Comparison of ENCODE assay signal across 21 cellular contexts in the genomic region with DNA sequence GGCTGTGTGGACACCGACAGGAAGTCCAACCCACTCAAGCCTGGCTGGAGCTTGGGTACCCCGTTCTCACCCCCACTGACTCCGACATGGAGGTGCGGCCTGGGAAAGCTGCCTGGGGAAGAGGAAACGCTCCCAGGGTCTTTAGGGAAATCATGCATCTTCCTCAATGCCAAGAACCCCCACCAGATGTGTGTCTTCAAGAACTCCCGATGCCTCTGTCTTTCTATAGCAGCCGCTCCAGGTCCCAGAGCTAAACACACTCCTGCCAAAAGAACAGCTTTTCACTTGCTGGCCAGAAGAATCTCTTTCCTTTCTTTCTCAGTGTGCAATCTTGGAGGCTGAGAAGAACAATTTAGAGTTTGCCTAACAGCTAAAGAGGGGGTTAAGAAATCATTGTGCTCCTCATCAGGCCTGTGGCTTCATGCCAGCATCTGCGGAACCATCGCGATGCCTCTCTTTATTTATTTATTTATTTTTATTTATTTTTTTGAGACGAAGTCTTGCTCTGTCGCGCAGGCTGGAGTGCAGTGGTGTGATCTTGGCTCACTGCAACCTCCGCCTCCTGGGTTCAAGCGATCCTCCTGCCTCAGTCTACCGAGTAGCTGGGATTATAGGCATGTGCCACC. TPM values are rescaled to one million over a fixed set of nuclear protein-coding genes. Genes with fewer than 3 reads are reported as not detected.
DNase-seq lines count a peak whose midpoint lies in the region; ATAC-seq, FAIRE-seq and TF ChIP-seq lines count a peak whose summit lies in the region.
"Had no signal": no experiment of that assay in that cellular context is flagged by ENCODE, and none has a peak within 500 bp of the region (broad histone marks: within the 10 kb centered on the region; RNA-seq: fewer than 3 reads in every experiment).

No MANE protein-coding gene starts in this region.

- no peak for TF ChIP-seq EP300 in upper lobe of left lung (IDR thresholded peaks at IDR 0.05)

- H3K14ac ChIP-seq in trophoblast cell (ENCODE audit: low read length), result no peak overlapping the region

- no CpG with 5 or more reads among the region's 16 CpGs for WGBS in trophoblast cell (ENCODE audit: extremely low coverage, insufficient coverage, insufficient read length)
- WGBS in upper lobe of left lung, 2 donors, result 77 to 78% methylated on average over 16 of the region's 16 CpGs

- H3K4me1 ChIP-seq in colonic mucosa, result no peaks in the 10 kb centered on the region
- peaks cover 0 to 48% of the 10 kb centered on the region in 2 donors for H3K4me1 ChIP-seq in right atrium auricular region
- peaks cover 23 to 30% of the 10 kb centered on the region in 2 experiments for H3K4me1 ChIP-seq in trophoblast cell (ENCODE audit: control insufficient read depth in 1 of 2, insufficient read depth in 2 of 2, low read length in 2 of 2)
- peaks cover 32 to 47% (median 38%) of the 10 kb centered on the region in 4 donors for H3K4me1 ChIP-seq in upper lobe of left lung

- peak overlapping the region in 1 of 2 donors; percentile 41 for H3K9ac ChIP-seq in colonic mucosa (ENCODE audit: low read depth in 2 of 2, low read length in 2 of 2)
- H3K9ac ChIP-seq in trophoblast cell (ENCODE audit: low read length), result no peak overlapping the region

- H3K36me3 ChIP-seq in colonic mucosa (no peaks in the 10 kb centered on the region), right atrium auricular region (peaks cover 4% of the 10 kb centered on the region), trophoblast cell (ENCODE audit: control insufficient read depth in 1 of 2, insufficient read depth in 2 of 2, low read length in 2 of 2) (peaks cover 9 to 13% of the 10 kb centered on the region in 2 experiments), upper lobe of left lung (peaks cover 0 to 19% (median 8%) of the 10 kb centered on the region in 4 donors)

- FAIRE-seq in urothelium cell line (lab: Jason Lieb, UNC), result no peak
- FAIRE-seq: bronchial epithelial cell, frontal cortex had no signal

- ATAC-seq in upper lobe of left lung (ENCODE audit: low FRiP score in 2 of 2) (peak in 1 of 2 donors; percentile 7), HG02973 (IDR thresholded peaks at IDR 0.05; ENCODE audit: unreplicated experiment) (no peak), HG02884 (IDR thresholded peaks at IDR 0.05; ENCODE audit: unreplicated experiment) (no peak)
- ATAC-seq: Panc1 had no signal

- H2BK120ac ChIP-seq in trophoblast cell (ENCODE audit: insufficient read depth, low read length, poor library complexity), result no peak overlapping the region

- no peak overlapping the region for H2AFZ ChIP-seq in trophoblast cell (ENCODE audit: insufficient read depth, low read length, poor library complexity)

- H2AK5ac ChIP-seq in trophoblast cell (ENCODE audit: low read length), result no peak overlapping the region

- no peak overlapping the region for H4K8ac ChIP-seq in trophoblast cell (ENCODE audit: low read depth, low read length)

- H3K23ac ChIP-seq in trophoblast cell (ENCODE audit: low read length), result no peak overlapping the region

- H3K27me3 ChIP-seq in colonic mucosa (no peaks in the 10 kb centered on the region), right atrium auricular region (no peaks in the 10 kb centered on the region), trophoblast cell (ENCODE audit: insufficient read depth, low read length) (no peaks in the 10 kb centered on the region), upper lobe of left lung (no peaks in the 10 kb centered on the region)
- H3K27me3 ChIP-seq: neutrophil had no signal

- no peak for DNase-seq in colonic mucosa
- no peak for DNase-seq in right atrium auricular region (ENCODE audit: low spot score)
- DNase-seq in trophoblast cell, result no peak
- DNase-seq in upper lobe of left lung, result no peak
- DNase-seq in urothelium cell line (ENCODE audit: low spot score), result no peak
- DNase-seq: activated CD4-positive, CD25-positive, alpha-beta regulatory T cell; activated CD8-positive, alpha-beta memory T cell treated with anti-CD3 and anti-CD28 coated beads, Interleukin-2, amount 50 U/mL, for 48 hours; activated naive CD4-positive, alpha-beta T cell treated with anti-CD3 and anti-CD28 coated beads, Interleukin-2, amount 10 ng/mL, durations not matched to agents 7 days and 5 days; GF-D8; HFFc6; mesendoderm; NCI-H748 treated with DMSO at 0.1 percent for 48 hours; stimulated activated naive CD4-positive, alpha-beta T cell treated with Interleukin-2 at 50 U/mL for 16 hours; T-helper 1 cell had no signal

- no peak overlapping the region for H3K4ac ChIP-seq in trophoblast cell (ENCODE audit: low read depth, low read length)

- intact Hi-C loops in colonic mucosa (cut with DNase I), result no loop called here

- H3K79me2 ChIP-seq in trophoblast cell (ENCODE audit: control insufficient read depth, insufficient read depth, low read length, poor library complexity), result no peaks in the 10 kb centered on the region

- TF ChIP-seq POLR2A in upper lobe of left lung (IDR thresholded peaks at IDR 0.05), result no peak

- H2BK5ac ChIP-seq in trophoblast cell (ENCODE audit: low read depth, low read length, poor library complexity), result no peak overlapping the region

- no peak overlapping the region for H3K4me3 ChIP-seq in colonic mucosa
- no peak overlapping the region for H3K4me3 ChIP-seq in right atrium auricular region
- no peak overlapping the region for H3K4me3 ChIP-seq in trophoblast cell (ENCODE audit: low read depth, low read length)
- no peak overlapping the region for H3K4me3 ChIP-seq in upper lobe of left lung
- H3K4me3 ChIP-seq: smooth muscle cell had no signal

- H3K79me1 ChIP-seq in trophoblast cell (ENCODE audit: low read length), result peaks cover 16% of the 10 kb centered on the region

- peak overlapping the region; percentile 16 for H4K91ac ChIP-seq in trophoblast cell (ENCODE audit: low read depth, low read length)

- TF ChIP-seq CTCF in colonic mucosa (IDR thresholded peaks at IDR 0.05) (no peak), right atrium auricular region (IDR thresholded peaks at IDR 0.05) (no peak), upper lobe of left lung (IDR thresholded peaks at IDR 0.05) (no peak)

- no peak overlapping the region for H3K18ac ChIP-seq in trophoblast cell (ENCODE audit: low read length)

- H3K4me2 ChIP-seq in trophoblast cell (ENCODE audit: low read length), result no peak overlapping the region

- H3K9me3 ChIP-seq in colonic mucosa (no peaks in the 10 kb centered on the region), right atrium auricular region (no peaks in the 10 kb centered on the region), trophoblast cell (ENCODE audit: insufficient read depth, low read depth, low read length) (no peaks in the 10 kb centered on the region), upper lobe of left lung (no peaks in the 10 kb centered on the region)
- H3K9me3 ChIP-seq: neutrophil had no signal

- no peak overlapping the region for H2BK12ac ChIP-seq in trophoblast cell (ENCODE audit: low read length)

- peak overlapping the region; percentile 66 for H3K27ac ChIP-seq in colonic mucosa
- peak overlapping the region; percentile 88 to 93 for H3K27ac ChIP-seq in right atrium auricular region
- H3K27ac ChIP-seq in trophoblast cell (ENCODE audit: low read depth, low read length), result no peak overlapping the region
- H3K27ac ChIP-seq in upper lobe of left lung, result peak overlapping the region; percentile 82 to 93 (median 88)
- H3K27ac ChIP-seq: neutrophil had no signal

- H4K12ac ChIP-seq in trophoblast cell (ENCODE audit: low read depth, low read length), result no peak overlapping the region

RNA-seq across cellular contexts. Expression of a gene that starts 41.1 kb away (rescaled TPM):
- total RNA-seq in colonic mucosa, result 10 to 100 TPM; 15.5 to 25.3 TPM
- 10 to 100 TPM; 35.3 to 44.7 TPM for total RNA-seq in right atrium auricular region
- polyA plus RNA-seq in trophoblast cell (2013), result 164 and 171 TPM in 2 replicates
- 100 to 1,000 TPM in 1 of 6 donors, 10 to 100 TPM in 5; 40.7 to 202 (median 72.4) TPM for total RNA-seq in upper lobe of left lung
